Comparison of ENCODE assay signal across 8 cellular contexts in the genomic region with DNA sequence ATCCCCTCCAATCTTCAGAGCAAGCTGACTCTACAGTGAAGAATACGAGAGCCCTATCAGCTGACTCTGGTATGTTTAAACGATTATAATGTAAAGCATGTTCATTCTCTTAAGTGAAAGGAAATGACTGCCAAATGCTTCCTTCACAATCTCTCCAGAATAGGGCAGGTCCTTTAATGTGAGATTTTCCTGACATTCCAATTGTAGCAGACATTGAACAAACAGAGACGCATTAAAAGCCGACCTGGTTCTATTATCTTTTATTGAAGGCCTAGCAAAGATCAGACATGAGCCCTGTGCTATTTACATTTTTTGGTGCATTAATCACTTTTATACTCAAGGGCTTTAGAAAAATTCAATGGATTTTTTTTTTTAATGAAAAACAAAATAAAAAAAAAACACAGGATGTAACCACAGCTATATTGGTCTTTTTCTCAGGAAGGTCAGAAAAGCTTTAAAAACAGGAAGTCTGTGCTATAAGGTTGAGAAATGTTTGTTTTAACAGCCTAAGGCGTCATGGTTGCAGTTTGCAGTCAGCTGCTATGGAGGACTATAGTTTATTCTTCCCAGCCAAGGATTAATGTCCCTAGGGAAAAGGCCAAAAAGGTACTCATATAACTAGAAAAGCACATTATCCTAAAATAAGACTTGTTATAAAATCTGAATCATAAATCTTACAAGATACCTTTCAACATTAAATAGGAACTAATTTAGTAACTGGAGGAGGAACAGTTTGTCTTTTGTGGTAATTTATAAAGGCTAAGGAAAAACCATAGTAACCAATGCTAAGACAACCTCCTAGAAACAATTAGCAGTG.
DNase-seq lines count a peak whose midpoint lies in the region; ATAC-seq and TF ChIP-seq lines count a peak whose summit lies in the region.

No MANE protein-coding gene starts in this region.

- no TSS peak for BruUV-seq in Calu3 (replicated peaks; lab: Mats Ljungman, UMichigan)

- H3K4me3 ChIP-seq in lower lobe of right lung (peak overlapping the region; percentile 18), tibial artery (peak overlapping the region in 1 of 2 donors; percentile 16)

- no peak; the same call in 1 of the 2 replicates for TF ChIP-seq RAD21 in Ishikawa (IDR thresholded peaks at IDR 0.05; ENCODE audit: low read depth)

- peaks cover 27% of the 10 kb centered on the region for H3K4me1 ChIP-seq in lower lobe of right lung
- H3K4me1 ChIP-seq in tibial artery = peaks cover 0 to 33% (median 14%) of the 10 kb centered on the region in 4 donors

- H3K4me1 Mint-ChIP-seq in Calu3 (ENCODE audit: low read depth, unreplicated experiment) = peaks cover 28% of the 10 kb centered on the region
- peaks cover 20% of the 10 kb centered on the region for H3K4me1 Mint-ChIP-seq in central memory CD8-positive, alpha-beta T cell

- DNase-seq in Calu3 (no peak), OCI-M1 (lab: John Stamatoyannopoulos, UW) (peak; percentile 68), lower lobe of right lung (no peak), tibial artery (no peak), RKO (ENCODE audit: low spot score) (no peak), activated gamma-delta T cell treated with Interleukin-2 at 50 U/mL for 16 hours (no peak)
- no peak for DNase-seq in central memory CD8-positive, alpha-beta T cell (ENCODE audit: low spot score in 2 of 2)

- peak overlapping the region; percentile 42 for H3K4me3 Mint-ChIP-seq in Calu3 (ENCODE audit: low read depth, unreplicated experiment)
- H3K4me3 Mint-ChIP-seq in central memory CD8-positive, alpha-beta T cell = no peak overlapping the region

- no peaks in the 10 kb centered on the region for H3K27me3 Mint-ChIP-seq in Calu3 (ENCODE audit: unreplicated experiment)
- H3K27me3 Mint-ChIP-seq in central memory CD8-positive, alpha-beta T cell = no peaks in the 10 kb centered on the region

- H3K27ac ChIP-seq in lower lobe of right lung = peak overlapping the region; percentile 77
- peak overlapping the region; percentile 57 to 71 for H3K27ac ChIP-seq in tibial artery

- intact Hi-C loops in Calu3 (cut with micrococcal nuclease; ENCODE audit: unreplicated experiment) (no loop called here), lower lobe of right lung (cut with DNase I) (no loop called here), tibial artery (cut with DNase I; ENCODE audit: low total_unique reads) (no loop called here)

- no peak for TF ChIP-seq EP300 in Ishikawa (IDR thresholded peaks at IDR 0.05; ENCODE audit: borderline replicate concordance)

- H3K9me3 Mint-ChIP-seq in Calu3 (ENCODE audit: low read depth, unreplicated experiment) = no peaks in the 10 kb centered on the region
- no peaks in the 10 kb centered on the region for H3K9me3 Mint-ChIP-seq in central memory CD8-positive, alpha-beta T cell

- CTCF ChIA-PET in Calu3 (lab: Charles Lee) = interaction anchor here (0.5 to 0.7 kb wide), 3 partner anchors 59 to 737 kb away, joined by 3 to 6 read pairs (median 3); no protein-coding TSS in a partner anchor

- H3K9me3 ChIP-seq in lower lobe of right lung (no peaks in the 10 kb centered on the region), tibial artery (no peaks in the 10 kb centered on the region)

- H3K27me3 ChIP-seq in lower lobe of right lung (ENCODE audit: low read depth) (no peaks in the 10 kb centered on the region), tibial artery (no peaks in the 10 kb centered on the region)

- H3K36me3 ChIP-seq in lower lobe of right lung = no peaks in the 10 kb centered on the region
- H3K36me3 ChIP-seq in tibial artery = no peaks in the 10 kb centered on the region

- peak; percentile 46 for ATAC-seq in central memory CD8-positive, alpha-beta T cell (replicated peaks; ENCODE audit: extremely low read depth, poor library complexity, severe bottlenecking)
- ATAC-seq in lower lobe of right lung = peak; percentile 72 to 74

- H3K36me3 Mint-ChIP-seq in Calu3 (ENCODE audit: insufficient read depth, unreplicated experiment) = no peaks in the 10 kb centered on the region
- H3K36me3 Mint-ChIP-seq in central memory CD8-positive, alpha-beta T cell (ENCODE audit: insufficient read depth) = no peaks in the 10 kb centered on the region

- TF ChIP-seq CTCF in Calu3 (IDR thresholded peaks at IDR 0.05; ENCODE audit: unreplicated experiment) = no peak
- no peak for TF ChIP-seq CTCF in lower lobe of right lung (IDR thresholded peaks at IDR 0.05)
- no peak for TF ChIP-seq CTCF in tibial artery (IDR thresholded peaks at IDR 0.05)

- H3K27ac Mint-ChIP-seq in Calu3 (ENCODE audit: unreplicated experiment) = peak overlapping the region; percentile 83
- peak overlapping the region; percentile 53 for H3K27ac Mint-ChIP-seq in central memory CD8-positive, alpha-beta T cell (ENCODE audit: low read depth)

TF ChIP-seq in Ishikawa, 13 proteins besides CTCF, POLR2A, EP300 and RAD21:
- TF ChIP-seq NFIC (IDR thresholded peaks at IDR 0.05) (no peak), TAF1 (IDR thresholded peaks at IDR 0.05; ENCODE audit: low read depth) (no peak), TEAD4 (IDR thresholded peaks at IDR 0.05) (0 out of 2 replicates have a peak, but pooled peaks have one; percentile 12)
TF ChIP-seq in Ishikawa: peak in this region for 1.
